Comparison of ENCODE assay signal across 11 cellular contexts in genomic region chr14:24338843-24339242, GRCh38. TPM values are rescaled to one million over a fixed set of nuclear protein-coding genes. Genes with fewer than 3 reads are reported as not detected.
DNase-seq lines count a peak whose midpoint lies in the region; ATAC-seq and TF ChIP-seq lines count a peak whose summit lies in the region.
"Had no signal": no experiment of that assay in that cellular context is flagged by ENCODE, and none has a peak within 500 bp of the region (broad histone marks: within the 10 kb centered on the region; RNA-seq: fewer than 3 reads in every experiment).

No MANE protein-coding gene starts in this region.

- no peak for TF ChIP-seq EP300 in upper lobe of left lung (IDR thresholded peaks at IDR 0.05)

- TF ChIP-seq CTCF in upper lobe of left lung (IDR thresholded peaks at IDR 0.05) (no peak), endothelial cell (IDR thresholded peaks at IDR 0.05; ENCODE audit: unreplicated experiment) (no peak), thyroid gland (IDR thresholded peaks at IDR 0.05) (no peak)

- peaks cover 27% of the 10 kb centered on the region for H3K4me1 Mint-ChIP-seq in activated naive CD4-positive, alpha-beta T cell treated with anti-CD3 and anti-CD28 coated beads, Interleukin-2, amount 50 U/mL, for 24 hours
- peaks cover 27% of the 10 kb centered on the region for H3K4me1 Mint-ChIP-seq in endothelial cell (ENCODE audit: unreplicated experiment)

- H3K4me3 ChIP-seq in adipocyte (ENCODE audit: low read length) (peak overlapping the region; percentile 81), mucosa of rectum (ENCODE audit: low read length in 2 of 2) (peak overlapping the region; percentile 96 to 97), upper lobe of left lung (peak overlapping the region; percentile 4 to 70 (median 54)), thyroid gland (replicated peaks in 1 of 3) (peak overlapping the region in 1 of 3 donors; percentile 36)

- no peak overlapping the region for H3K27ac ChIP-seq in mucosa of rectum (ENCODE audit: low read depth in 2 of 2, low read length in 2 of 2)
- H3K27ac ChIP-seq in upper lobe of left lung: peak overlapping the region in 3 of 4 donors; percentile 71 to 83 (median 82)
- peak overlapping the region in 1 of 3 donors; percentile 71 for H3K27ac ChIP-seq in thyroid gland

- H3K9me3 ChIP-seq in adipocyte (ENCODE audit: control insufficient read depth, low read length) (no peaks in the 10 kb centered on the region), mucosa of rectum (ENCODE audit: control insufficient read depth in 2 of 2, low read length in 2 of 2) (no peaks in the 10 kb centered on the region), upper lobe of left lung (no peaks in the 10 kb centered on the region), thyroid gland (no peaks in the 10 kb centered on the region)

- H3K27me3 ChIP-seq in adipocyte (replicated peaks; ENCODE audit: control insufficient read depth, insufficient read depth, low read length) (peaks cover 4% of the 10 kb centered on the region), mucosa of rectum (ENCODE audit: control insufficient read depth in 2 of 2, insufficient read depth in 2 of 2, low read length in 2 of 2) (peaks cover 0 to 4% of the 10 kb centered on the region in 2 donors), upper lobe of left lung (peaks cover 0 to 8% (median 0%) of the 10 kb centered on the region in 4 donors), thyroid gland (no peaks in the 10 kb centered on the region)

- H3K9ac ChIP-seq in adipocyte (ENCODE audit: low read length) (peak overlapping the region; percentile 73), mucosa of rectum (ENCODE audit: low read depth in 1 of 2, low read length in 2 of 2) (peak overlapping the region in 1 of 2 donors; percentile 93)

- H3K27ac Mint-ChIP-seq in activated naive CD4-positive, alpha-beta T cell treated with anti-CD3 and anti-CD28 coated beads, Interleukin-2, amount 50 U/mL, for 24 hours: no peak overlapping the region
- H3K27ac Mint-ChIP-seq in endothelial cell (ENCODE audit: unreplicated experiment): no peak overlapping the region

- H3K36me3 ChIP-seq in adipocyte (ENCODE audit: control insufficient read depth, insufficient read depth, low read length, severe bottlenecking) (no peaks in the 10 kb centered on the region), mucosa of rectum (ENCODE audit: control insufficient read depth in 2 of 2, insufficient read depth in 2 of 2, low read length in 2 of 2) (peaks cover 7 to 17% of the 10 kb centered on the region in 2 donors), upper lobe of left lung (peaks cover 0 to 11% (median 3%) of the 10 kb centered on the region in 4 donors), thyroid gland (no peaks in the 10 kb centered on the region)

- H3K4me1 ChIP-seq in adipocyte (ENCODE audit: control insufficient read depth, insufficient read depth, low read length) (peaks cover 20% of the 10 kb centered on the region), mucosa of rectum (ENCODE audit: control insufficient read depth in 2 of 2, insufficient read depth in 2 of 2, low read length in 2 of 2) (peaks cover 25 to 41% of the 10 kb centered on the region in 2 donors), upper lobe of left lung (peaks cover 33 to 54% (median 37%) of the 10 kb centered on the region in 4 donors), thyroid gland (peaks cover 4 to 60% of the 10 kb centered on the region in 2 donors)

- 68 to 83% methylated on average over 5 to 14 of the region's 14 CpGs for WGBS in upper lobe of left lung, 2 donors
- 80 to 87% methylated on average over 8 to 13 of the region's 14 CpGs for WGBS in thyroid gland, 2 donors

- peaks cover 4% of the 10 kb centered on the region for H3K36me3 Mint-ChIP-seq in activated naive CD4-positive, alpha-beta T cell treated with anti-CD3 and anti-CD28 coated beads, Interleukin-2, amount 50 U/mL, for 24 hours
- H3K36me3 Mint-ChIP-seq in endothelial cell (ENCODE audit: low read depth, unreplicated experiment): peaks cover 3% of the 10 kb centered on the region

- ATAC-seq in upper lobe of left lung (ENCODE audit: low FRiP score in 2 of 2): no peak
- ATAC-seq in HG03439 (IDR thresholded peaks at IDR 0.05; ENCODE audit: unreplicated experiment): no peak

- intact Hi-C loops in thyroid gland (cut with DNase I): no loop called here

- no peaks in the 10 kb centered on the region for H3K9me3 Mint-ChIP-seq in activated naive CD4-positive, alpha-beta T cell treated with anti-CD3 and anti-CD28 coated beads, Interleukin-2, amount 50 U/mL, for 24 hours
- H3K9me3 Mint-ChIP-seq in endothelial cell (ENCODE audit: unreplicated experiment): no peaks in the 10 kb centered on the region

- no peak for TF ChIP-seq POLR2A in upper lobe of left lung (IDR thresholded peaks at IDR 0.05)
- no peak for TF ChIP-seq POLR2A in thyroid gland (IDR thresholded peaks at IDR 0.05)

- no peak for DNase-seq in activated naive CD4-positive, alpha-beta T cell treated with anti-CD3 and anti-CD28 coated beads, Interleukin-2, amount 50 U/mL, for 16 hours
- no peak for DNase-seq in adipocyte (ENCODE audit: low read depth)
- DNase-seq in upper lobe of left lung: peak in 1 of 2 donors; percentile 58
- no peak for DNase-seq in endothelial cell (ENCODE audit: low spot score)
- DNase-seq in thyroid gland: no peak
- DNase-seq: effector CD8-positive, alpha-beta T cell; NCI-H1694; SHP77 had no signal

- peak overlapping the region; percentile 90 for H3K4me3 Mint-ChIP-seq in activated naive CD4-positive, alpha-beta T cell treated with anti-CD3 and anti-CD28 coated beads, Interleukin-2, amount 50 U/mL, for 24 hours
- H3K4me3 Mint-ChIP-seq in endothelial cell (ENCODE audit: unreplicated experiment): no peak overlapping the region

- peaks cover 3% of the 10 kb centered on the region for H3K27me3 Mint-ChIP-seq in activated naive CD4-positive, alpha-beta T cell treated with anti-CD3 and anti-CD28 coated beads, Interleukin-2, amount 50 U/mL, for 24 hours
- H3K27me3 Mint-ChIP-seq in endothelial cell (ENCODE audit: unreplicated experiment): peaks cover 35% of the 10 kb centered on the region

RNA-seq across cellular contexts. Expression of gene RIPK3, which starts 0.9 kb away (rescaled TPM):
- 10 to 100 TPM; 16.1 to 92.2 (median 29.1) TPM for total RNA-seq in upper lobe of left lung
- 2.6 TPM for total RNA-seq in endothelial cell (ENCODE audit: unreplicated experiment)
- 10 to 100 TPM; 12.4 to 21.3 (median 18.4) TPM for total RNA-seq in thyroid gland

RNA-seq across cellular contexts. Expression of gene ADCY4, which starts 4.0 kb away (rescaled TPM):
- 100 to 1,000 TPM in 2 of 6 donors, 10 to 100 TPM in 4; 22.4 to 159 (median 43.7) TPM for total RNA-seq in upper lobe of left lung
- total RNA-seq in endothelial cell (ENCODE audit: unreplicated experiment): 74.6 TPM
- 10 to 100 TPM; 35.2 to 65.4 (median 48.8) TPM for total RNA-seq in thyroid gland

RNA-seq across cellular contexts. Expression of gene LTB4R, which starts 27.5 kb away (rescaled TPM):
- total RNA-seq in upper lobe of left lung: 10 to 100 TPM; 11.1 to 71.2 (median 17.7) TPM
- total RNA-seq in endothelial cell (ENCODE audit: unreplicated experiment): 9.5 TPM
- total RNA-seq in thyroid gland: 1 to 10 TPM; 4.2 to 7.4 (median 4.3) TPM

RNA-seq across cellular contexts. Expression of gene LTB4R2, which starts 28.9 kb away (rescaled TPM):
- total RNA-seq in upper lobe of left lung: 10 to 100 TPM in 4 of 6 donors, 1 to 10 TPM in 2; 6.2 to 49.2 (median 10.9) TPM
- 13.3 TPM for total RNA-seq in endothelial cell (ENCODE audit: unreplicated experiment)
- 10 to 100 TPM in 2 of 4 donors, 1 to 10 TPM in 2; 6.8 to 18.5 (median 10.9) TPM for total RNA-seq in thyroid gland

RNA-seq across cellular contexts. Expression of gene NFATC4, which starts 29.1 kb away (rescaled TPM):
- total RNA-seq in upper lobe of left lung (10 to 100 TPM in 5 of 6 donors, 1 to 10 TPM in 1; 8.5 to 98.5 (median 42.1) TPM), endothelial cell (ENCODE audit: unreplicated experiment) (42.4 TPM), thyroid gland (10 to 100 TPM; 19.4 to 41.3 (median 38.6) TPM)

Comparison
In these comparisons a context has a peak if more than half of its experiments do, and no peak if none do; other contexts are left out.
1. H3K27ac ChIP-seq: peak in upper lobe of left lung (3 of 4); none in mucosa of rectum (0 of 2).